Comparison of ENCODE assay signal across 11 cellular contexts in genomic region chr15:67089218-67090193, GRCh38. TPM values are rescaled to one million over a fixed set of nuclear protein-coding genes. Genes with fewer than 3 reads are reported as not detected.
DNase-seq lines count a peak whose midpoint lies in the region; ATAC-seq, FAIRE-seq and TF ChIP-seq lines count a peak whose summit lies in the region.
"Had no signal": no experiment of that assay in that cellular context is flagged by ENCODE, and none has a peak within 500 bp of the region (broad histone marks: within the 10 kb centered on the region; RNA-seq: fewer than 3 reads in every experiment).

No MANE protein-coding gene starts in this region.

- POLR2A ChIA-PET in AG04450 (lab: Yijun Ruan, JAX) = interaction anchor here (1.3 to 1.4 kb wide), 3 partner anchors 16 to 20 kb away, joined by 4 to 7 read pairs (median 5); no protein-coding TSS in a partner anchor
- POLR2A ChIA-PET in IMR-90 (lab: Charles Lee; ENCODE audit: unreplicated experiment) = no interaction called here
- POLR2A ChIA-PET in GM12878 (lab: Charles Lee) = interaction anchor here (1.2 to 2.0 kb wide), 2 partner anchors 8 to 13 kb away, joined by 3 to 9 read pairs; no protein-coding TSS in a partner anchor

- SMC1A ChIA-PET in GM12878 (lab: Charles Lee; ENCODE audit: uncharacterized antibody, unreplicated experiment) = interaction anchor here (1.2 to 11.2 kb wide), 9 partner anchors 10 to 45 kb away, joined by 3 to 192 read pairs (median 5); no protein-coding TSS in a partner anchor

- H2AFZ ChIP-seq in IMR-90 (replicated peaks; ENCODE audit: low read length, poor library complexity) (peak overlapping the region; percentile 1), GM12878 (ENCODE audit: control insufficient read depth, low read depth, low read length) (no peak overlapping the region)

- no peak overlapping the region for H2BK20ac ChIP-seq in IMR-90 (ENCODE audit: low read depth, low read length)

- CTCF ChIA-PET in AG04450 (lab: Charles Lee) (no interaction called here), IMR-90 (lab: Yijun Ruan, JAX) (no interaction called here), GM12878 (lab: Yijun Ruan, JAX) (interaction anchor here (0.8 to 1.2 kb wide), 3 partner anchors 12 to 151 kb away, joined by 3 read pairs; no protein-coding TSS in a partner anchor)

- TF ChIP-seq RAD21 in IMR-90 (IDR thresholded peaks at IDR 0.05; ENCODE audit: low read length) = no peak
- no peak for TF ChIP-seq RAD21 in GM12878 (IDR thresholded peaks at IDR 0.05; ENCODE audit: insufficient read depth, low read depth, low read length)

- RAD21 ChIA-PET in GM12878 (lab: Charles Lee; ENCODE audit: unreplicated experiment) = interaction anchor here (0.8 to 10.3 kb wide), 6 partner anchors 8 to 214 kb away, joined by 4 to 77 read pairs (median 6); no protein-coding TSS in a partner anchor

- no TSS peak for BruUV-seq in IMR-90 (replicated peaks; lab: Mats Ljungman, UMichigan)
- BruUV-seq in GM12878 (replicated peaks; lab: Mats Ljungman, UMichigan) = no TSS peak

- WGBS in IMR-90 (ENCODE audit: extremely low coverage in 2 of 2, insufficient read length in 1 of 2), 2 experiments = no CpG with 5 or more reads among the region's 15 CpGs
- WGBS in GM12878 (ENCODE audit: insufficient coverage, insufficient replicate concordance, low lambda C conversion rate, missing lambda C conversion rate) = 80% methylated on average over 15 of the region's 15 CpGs

- dilution Hi-C loops in IMR-90 (cut with HindIII; ENCODE audit: low sequenced_read_pairs, unreplicated experiment) = no loop called here

- 0 out of 2 replicates have a peak overlapping the region, but pooled peaks have one; percentile 6 for H3K18ac ChIP-seq in IMR-90 (ENCODE audit: low read depth, low read length)

- H3K23ac ChIP-seq in IMR-90 (ENCODE audit: low read depth, low read length) = peak overlapping the region; percentile 42; the same call in 1 of the 2 replicates

- H4K8ac ChIP-seq in IMR-90 (ENCODE audit: low read depth in 2 of 2, low read length in 2 of 2) = peak overlapping the region; percentile 20 to 63; a peak in 3 of 4 replicates

- peak overlapping the region; percentile 9; the same call in 1 of the 2 replicates for H2BK120ac ChIP-seq in IMR-90 (ENCODE audit: low read depth, low read length)

- TF ChIP-seq EP300 in GM12878 (IDR thresholded peaks at IDR 0.05; ENCODE audit: borderline replicate concordance in 1 of 2, control insufficient read depth in 1 of 2, low read depth in 2 of 2, low read length in 2 of 2) = no peak

- in situ Hi-C loops in IMR-90 (cut with MboI; ENCODE audit: low sequenced_read_pairs) = no loop called here
- in situ Hi-C loops in GM12878 (cut with MboI) = loop anchor here (25.0 kb wide), 1 partner anchor 1302 kb away; the partner anchor contains the start of gene DENND4A

- peak overlapping the region; percentile 66 for H3K4ac ChIP-seq in IMR-90 (ENCODE audit: low read depth, low read length)

- H4K20me1 ChIP-seq in IMR-90 (ENCODE audit: insufficient read depth, low read length) (peaks cover 100% of the 10 kb centered on the region), GM12878 (ENCODE audit: control insufficient read depth, insufficient read depth) (no peaks in the 10 kb centered on the region)

- peak overlapping the region; percentile 77 for H3K4me2 ChIP-seq in IMR-90 (ENCODE audit: low read depth, low read length)
- H3K4me2 ChIP-seq in GM12878 (ENCODE audit: control insufficient read depth, insufficient read depth) = peak overlapping the region; percentile 84; the same call in 1 of the 2 replicates

- peak overlapping the region; percentile 35; the same call in 1 of the 2 replicates for H3K56ac ChIP-seq in IMR-90 (ENCODE audit: extremely low read depth, insufficient read depth, low read length)

- peak overlapping the region; percentile 45 for H3K14ac ChIP-seq in IMR-90 (replicated peaks; ENCODE audit: low read depth, low read length)

- H3K79me2 ChIP-seq in GM12878 (ENCODE audit: control insufficient read depth, insufficient read depth, low read length) = peaks cover 80% of the 10 kb centered on the region

- H2AK5ac ChIP-seq in IMR-90 (ENCODE audit: low read depth, low read length) = peak overlapping the region; percentile 78

- peaks cover 5 to 95% of the 10 kb centered on the region in 2 experiments; a peak in 2 of 4 replicates for H3K79me1 ChIP-seq in IMR-90 (ENCODE audit: low read depth in 1 of 2, low read length in 2 of 2)

- H3K9ac ChIP-seq in IMR-90 (ENCODE audit: low read depth, low read length) = peak overlapping the region; percentile 26; the same call in 1 of the 2 replicates
- H3K9ac ChIP-seq in GM12878 (ENCODE audit: control insufficient read depth, insufficient read depth, low read length) = no peak overlapping the region

- ATAC-seq in IMR-90 (ENCODE audit: low read depth) (peak; percentile 18), GM12878 (no peak), mucosa of descending colon (peak; percentile 21), GM21529 (IDR thresholded peaks at IDR 0.05; ENCODE audit: unreplicated experiment) (no peak)
- ATAC-seq: gastroesophageal sphincter had no signal

- peak overlapping the region; percentile 60; the same call in 1 of the 2 replicates for H4K91ac ChIP-seq in IMR-90 (ENCODE audit: insufficient read depth, low read depth, low read length)

- peak overlapping the region; percentile 1 for H2AK9ac ChIP-seq in IMR-90 (replicated peaks; ENCODE audit: low read depth, low read length, poor library complexity)

- H3K4me3 ChIP-seq in AG04450 (ENCODE audit: low read depth, low read length) (peak overlapping the region; percentile 20), IMR-90 (ENCODE audit: insufficient read depth, low read depth, low read length) (no peak overlapping the region), GM12878 (no peak overlapping the region), mucosa of descending colon (no peak overlapping the region)
- H3K4me3 ChIP-seq: gastroesophageal sphincter had no signal

- no peak for FAIRE-seq in GM12878 (lab: Jason Lieb, UNC)

- H3K4me1 ChIP-seq in IMR-90 (ENCODE audit: control insufficient read depth, insufficient read depth, low read length) (peaks cover 71% of the 10 kb centered on the region), GM12878 (ENCODE audit: control insufficient read depth, insufficient read depth, low read length) (peaks cover 85% of the 10 kb centered on the region), mucosa of descending colon (ENCODE audit: low read depth) (peaks cover 54% of the 10 kb centered on the region)

- peaks cover 77% of the 10 kb centered on the region for H3K9me1 ChIP-seq in IMR-90 (ENCODE audit: insufficient read depth, low read length)

- peak; percentile 29; the same call in 1 of the 2 replicates for TF ChIP-seq POLR2A in IMR-90 (IDR thresholded peaks at IDR 0.05; ENCODE audit: low read depth, low read length)
- peak; percentile 37 for TF ChIP-seq POLR2A in GM12878 (IDR thresholded peaks at IDR 0.05; ENCODE audit: low read depth, low read length)

- intact Hi-C loops in IMR-90 (cut with micrococcal nuclease) = no loop called here
- intact Hi-C loops in GM12878 (cut with micrococcal nuclease; ENCODE audit: unreplicated experiment) = loop anchor here (5.0 to 10.0 kb wide), 2 partner anchors 153 to 755 kb away; partner anchors contain the start of gene RNU6-1
- intact Hi-C loops in mucosa of descending colon (cut with DNase I, micrococcal nuclease) = no loop called here

- TF ChIP-seq CTCF in AG04450 (IDR thresholded peaks at IDR 0.05; ENCODE audit: low read depth, low read length) = no peak
- TF ChIP-seq CTCF in IMR-90 (conservative IDR thresholded peaks at IDR 0.05; ENCODE audit: low read depth, low read length) = no peak
- TF ChIP-seq CTCF in GM12878 (IDR thresholded peaks at IDR 0.05 in 2 of 3, conservative IDR thresholded peaks at IDR 0.05 in 1 of 3; ENCODE audit: control insufficient read depth in 2 of 3, extremely low read depth in 1 of 3, insufficient read depth in 1 of 3, low read depth in 3 of 3, low read length in 3 of 3) = no peak
- TF ChIP-seq CTCF in mucosa of descending colon (IDR thresholded peaks at IDR 0.05) = no peak

- H3K9me3 ChIP-seq in AG04450 (ENCODE audit: control insufficient read depth, insufficient read depth, low read length) = no peaks in the 10 kb centered on the region
- H3K9me3 ChIP-seq in IMR-90 (ENCODE audit: control insufficient read depth, insufficient read depth, low read length) = no peaks in the 10 kb centered on the region
- H3K9me3 ChIP-seq in GM12878 (replicated peaks; ENCODE audit: control insufficient read depth, insufficient read depth, low read length) = no peaks in the 10 kb centered on the region
- no peaks in the 10 kb centered on the region for H3K9me3 ChIP-seq in mucosa of descending colon
- H3K9me3 ChIP-seq: gastroesophageal sphincter had no signal

- peaks cover 47% of the 10 kb centered on the region for H3K36me3 ChIP-seq in IMR-90 (ENCODE audit: control insufficient read depth, insufficient read depth, low read length)
- H3K36me3 ChIP-seq in GM12878 (ENCODE audit: control insufficient read depth in 2 of 2, insufficient read depth in 2 of 2, low read length in 1 of 2) = peaks cover 4 to 20% of the 10 kb centered on the region in 2 experiments; a peak in 3 of 4 replicates
- H3K36me3 ChIP-seq in mucosa of descending colon (ENCODE audit: low read depth) = no peaks in the 10 kb centered on the region

- H3K27me3 ChIP-seq in AG04450 (ENCODE audit: control insufficient read depth, insufficient read depth, low read length) (no peaks in the 10 kb centered on the region), IMR-90 (ENCODE audit: control insufficient read depth, insufficient read depth, low read length) (no peaks in the 10 kb centered on the region), GM12878 (replicated peaks in 1 of 2; ENCODE audit: control insufficient read depth in 2 of 2, insufficient read depth in 2 of 2, low read length in 1 of 2) (no peaks in the 10 kb centered on the region)
- H3K27me3 ChIP-seq: gastroesophageal sphincter had no signal

- peak overlapping the region; percentile 14 for H2BK5ac ChIP-seq in IMR-90 (ENCODE audit: low read depth, low read length, poor library complexity, severe bottlenecking)

- H3K27ac ChIP-seq in AG04450 (ENCODE audit: low read depth, low read length) (peak overlapping the region; percentile 73), IMR-90 (ENCODE audit: insufficient read depth, low read length) (peak overlapping the region; percentile 36), GM12878 (ENCODE audit: control insufficient read depth, insufficient read depth) (no peak overlapping the region), substantia nigra (ENCODE audit: low read depth, low read length, poor library complexity, severe bottlenecking) (no peak overlapping the region)

- no peak overlapping the region for H4K5ac ChIP-seq in IMR-90 (ENCODE audit: low read depth, low read length)

- peak overlapping the region; percentile 70; the same call in 2 of the 3 replicates for H2BK15ac ChIP-seq in IMR-90 (ENCODE audit: low read depth, low read length)

- DNase-seq in AG04450 (ENCODE audit: low read depth, low spot score) (no peak), IMR-90 (peak; percentile 80), GM12878 (ENCODE audit: low read depth, low spot score) (no peak), mucosa of descending colon (no peak), NCI-H1436 treated with DMSO at 0.1 percent for 48 hours (lab: John Stamatoyannopoulos, UW) (no peak), substantia nigra (lab: John Stamatoyannopoulos, UW) (no peak), DMS53 (lab: John Stamatoyannopoulos, UW) (no peak)
- DNase-seq: activated naive CD4-positive, alpha-beta T cell treated with anti-CD3 and anti-CD28 coated beads for 36 hours; NCI-H1417 had no signal

RNA-seq across cellular contexts. Expression of gene SMAD3, which starts 24.1 kb away (rescaled TPM):
- polyA plus RNA-seq in AG04450 (2011; rRNA removed) = 115 and 138 TPM in 2 replicates
- polyA minus RNA-seq in AG04450 (2011; rRNA and poly(A)+ RNA removed) = 168 and 203 TPM in 2 replicates
- total RNA-seq in IMR-90 (2012; rRNA removed) = 71.0 and 71.1 TPM in 2 replicates
- polyA plus RNA-seq in IMR-90 (2012; rRNA removed) = 177 and 194 TPM in 2 replicates
- 153 and 181 TPM in 2 replicates for polyA plus RNA-seq in IMR-90 (2012; cell fraction: cytosol; rRNA removed)
- 378 and 409 TPM in 2 replicates for polyA plus RNA-seq in IMR-90 (2012; cell fraction: nucleus; rRNA removed; ENCODE audit: low replicate concordance)
- 119 and 128 TPM in 2 replicates for total RNA-seq in GM12878 (2013; cell fraction: nucleolus; rRNA removed)
- total RNA-seq in GM12878 (2014; rRNA removed) = 12.2 and 15.6 TPM in 2 replicates
- total RNA-seq in GM12878 (2014; rRNA removed; fragmentation: Illumina TruSeq; extraction: Trizol) = 11.7 and 13.3 TPM in 2 replicates
- 39.9 and 40.0 TPM in 2 replicates for total RNA-seq in GM12878 (2021)
- 17.0 TPM for polyA plus RNA-seq in GM12878 (2011; ENCODE audit: low read depth)
- 15.0 and 28.2 TPM in 2 replicates for polyA plus RNA-seq in GM12878 (2011; rRNA removed)
- polyA plus RNA-seq in GM12878 (2011; cell fraction: cytosol; rRNA removed) = 21.5 and 22.5 TPM in 2 replicates
- 85.6 and 92.9 TPM in 2 replicates for polyA plus RNA-seq in GM12878 (2011; cell fraction: nucleus; rRNA removed)
- polyA plus RNA-seq in GM12878 (2012) = 41.6 and 42.7 TPM in 2 replicates
- 31.9 and 43.2 TPM in 2 replicates for polyA plus RNA-seq in GM12878 (2014; fragmentation: Illumina TruSeq; extraction: Trizol)
- 1 to 10 TPM; 5.6 to 6.6 TPM for polyA plus RNA-seq in GM12878 (2014; fragmentation: Nextera tagmentation; extraction: Ambion mirVana)
- 22.4 and 27.7 TPM in 2 replicates for polyA plus RNA-seq in GM12878 (2014; rRNA removed)
- 10 to 100 TPM in 1 of 2 experiments, 1 to 10 TPM in 1; 8.0 to 18.7 TPM for polyA plus RNA-seq in GM12878 (2016; fragmentation: Nextera tagmentation; extraction: Ambion mirVana)
- 23.3 and 26.4 TPM in 2 replicates for polyA minus RNA-seq in GM12878 (2011; rRNA and poly(A)+ RNA removed)
- 11.1 and 14.3 TPM in 2 replicates for polyA minus RNA-seq in GM12878 (2011; cell fraction: cytosol; rRNA and poly(A)+ RNA removed)
- polyA minus RNA-seq in GM12878 (2011; cell fraction: nucleus; rRNA and poly(A)+ RNA removed) = 17.3 and 26.6 TPM in 2 replicates
- 10 to 100 TPM; 38.5 to 76.3 (median 44.9) TPM for total RNA-seq in mucosa of descending colon

Comparison
In these comparisons a context has a peak if more than half of its experiments do, and no peak if none do; other contexts are left out.
1. H3K27ac ChIP-seq: peak in AG04450 (single experiment) and IMR-90 (single experiment); none in GM12878 (single experiment) and substantia nigra (single experiment).
2. ATAC-seq: peak in IMR-90 (single experiment) and mucosa of descending colon (single experiment); none in GM12878 (single experiment) and GM21529 (single experiment).